ENCODE assay signal across 29 cellular contexts in genomic region chr11:2221591-2221990, GRCh38. TPM values are rescaled to one million over a fixed set of nuclear protein-coding genes. Genes with fewer than 3 reads are reported as not detected.
A peak's percentile ranks its signal among the peaks of the same experiment; 100 is the strongest.
DNase-seq lines count a peak whose midpoint lies in the region; FAIRE-seq and TF ChIP-seq lines count a peak whose summit lies in the region.
"Had no signal": no experiment of that assay in that cellular context is flagged by ENCODE, and none has a peak within 500 bp of the region (broad histone marks: within the 10 kb centered on the region; RNA-seq: fewer than 3 reads in every experiment).

No MANE protein-coding gene starts in this region.

- H3K4me3 Mint-ChIP-seq in activated CD4-positive, alpha-beta T cell treated with anti-CD3 and anti-CD28 coated beads, Interleukin-2, amount 10 ng/mL, durations not matched to agents 24 days and 14 days: no peak overlapping the region
- no peak overlapping the region for H3K4me3 Mint-ChIP-seq in osteocyte (ENCODE audit: unreplicated experiment)
- H3K4me3 Mint-ChIP-seq: CD14-positive monocyte; CD4-positive, alpha-beta T cell; CD8-positive, alpha-beta memory T cell; GM23338; HFFc6 had no signal

- TF ChIP-seq RAD21 in H1 (IDR thresholded peaks at IDR 0.05 in 1 of 2, conservative IDR thresholded peaks at IDR 0.05 in 1 of 2; ENCODE audit: low read depth in 2 of 2, low read length in 2 of 2): no peak

- no peak overlapping the region for H4K91ac ChIP-seq in H1 (replicated peaks; ENCODE audit: insufficient read length, low read length)

- H2AK5ac ChIP-seq in H1 (ENCODE audit: low read depth, low read length): no peak overlapping the region

- POLR2A ChIA-PET in H1 (lab: Charles Lee; ENCODE audit: partially characterized antibody): no interaction called here

- intact Hi-C loops in activated CD4-positive, alpha-beta T cell treated with anti-CD3 and anti-CD28 coated beads, Interleukin-2, amount 10 ng/mL, durations not matched to agents 24 days and 14 days (cut with micrococcal nuclease): no loop called here

- no peak overlapping the region for H3K23ac ChIP-seq in H1 (ENCODE audit: insufficient read length)

- H3K27me3 ChIP-seq in H1 (replicated peaks in 1 of 4; ENCODE audit: control insufficient read depth in 3 of 4, extremely low read depth in 1 of 4, insufficient read depth in 3 of 4, low read length in 3 of 4) (peaks cover 0 to 8% (median 2%) of the 10 kb centered on the region in 4 experiments; a peak in 3 of 7 replicates), right atrium auricular region (no peaks in the 10 kb centered on the region)
- H3K27me3 ChIP-seq: BE2C; BLaER1 treated with 17β-estradiol and CSF1 and Interleukin-3, amounts not matched to agents 10 nM and 100 nM had no signal

- H3K23me2 ChIP-seq in H1 (ENCODE audit: low read depth, low read length): peaks cover 2% of the 10 kb centered on the region; the same call in 1 of the 2 replicates

- H3K4me1 ChIP-seq in H1 (replicated peaks in 1 of 4; ENCODE audit: control insufficient read depth in 3 of 4, insufficient read depth in 4 of 4, low read length in 3 of 4) (0 out of 7 replicates have a peak, but pooled peaks cover 0 to 2% (median 0%) of the 10 kb centered on the region in 4 experiments), right atrium auricular region (no peaks in the 10 kb centered on the region)
- H3K4me1 ChIP-seq: A549, BE2C, HAP-1 had no signal

- H3K27me3 Mint-ChIP-seq in activated CD4-positive, alpha-beta T cell treated with anti-CD3 and anti-CD28 coated beads, Interleukin-2, amount 10 ng/mL, durations not matched to agents 24 days and 14 days: peaks cover 30% of the 10 kb centered on the region
- peaks cover 66% of the 10 kb centered on the region for H3K27me3 Mint-ChIP-seq in osteocyte (ENCODE audit: unreplicated experiment)

- no peak overlapping the region for H2AFZ ChIP-seq in H1 (ENCODE audit: low read length)
- H2AFZ ChIP-seq: GM23338 had no signal

- H4K8ac ChIP-seq in H1 (ENCODE audit: extremely low read depth, insufficient read depth, low read length): no peak overlapping the region

- H3K9me3 ChIP-seq in H1 (ENCODE audit: insufficient read depth in 2 of 2, low read depth in 1 of 2, low read length in 1 of 2) (no peaks in the 10 kb centered on the region), right atrium auricular region (peaks cover 0 to 10% of the 10 kb centered on the region in 2 donors)
- H3K9me3 ChIP-seq: BE2C, HAP-1 had no signal

- CTCF ChIA-PET in H1 (lab: Charles Lee; ENCODE audit: partially characterized antibody): interaction anchor here (1.1 to 3.1 kb wide), 2 partner anchors 13 to 27 kb away, joined by 3 to 9 read pairs; no protein-coding TSS in a partner anchor

- no peaks in the 10 kb centered on the region for H3K4me1 Mint-ChIP-seq in activated CD4-positive, alpha-beta T cell treated with anti-CD3 and anti-CD28 coated beads, Interleukin-2, amount 10 ng/mL, durations not matched to agents 24 days and 14 days
- peaks cover 6% of the 10 kb centered on the region for H3K4me1 Mint-ChIP-seq in osteocyte (ENCODE audit: unreplicated experiment)

- WGBS in H1 (ENCODE audit: extremely low coverage in 1 of 2, insufficient coverage in 1 of 2, insufficient read length in 1 of 2, insufficient replicate concordance in 2 of 2, low coverage in 1 of 2, low lambda C conversion rate in 2 of 2, missing lambda C conversion rate in 1 of 2), 2 experiments: 100% methylated on average over 1 of the region's 1 CpG; no CpG with 5 or more reads in 1 of the 2 experiments

- no peaks in the 10 kb centered on the region for H3K79me1 ChIP-seq in H1 (ENCODE audit: low read depth, low read length)

- no peak overlapping the region for H3K27ac Mint-ChIP-seq in activated CD4-positive, alpha-beta T cell treated with anti-CD3 and anti-CD28 coated beads, Interleukin-2, amount 10 ng/mL, durations not matched to agents 24 days and 14 days
- H3K27ac Mint-ChIP-seq in osteocyte (ENCODE audit: unreplicated experiment): no peak overlapping the region
- H3K27ac Mint-ChIP-seq: CD14-positive monocyte; CD4-positive, alpha-beta T cell; GM23338; HFFc6 had no signal

- H3K4me3 ChIP-seq in H1 (ENCODE audit: extremely low read depth in 1 of 4, insufficient read depth in 2 of 4, low read depth in 3 of 4, low read length in 4 of 4) (no peak overlapping the region), foreskin fibroblast (ENCODE audit: low read depth in 1 of 2, low read length in 2 of 2) (no peak overlapping the region), right atrium auricular region (no peak overlapping the region)
- H3K4me3 ChIP-seq: A549; BLaER1 treated with 17β-estradiol and CSF1 and Interleukin-3, amounts not matched to agents 10 nM and 100 nM; GM23338; HAP-1 had no signal

- H2BK5ac ChIP-seq in H1 (ENCODE audit: low read depth, low read length): no peak overlapping the region

- no peak for TF ChIP-seq EP300 in H1 (IDR thresholded peaks at IDR 0.05; ENCODE audit: borderline replicate concordance in 1 of 2, low read depth in 2 of 2, low read length in 2 of 2)

- no peaks in the 10 kb centered on the region for H3K36me3 Mint-ChIP-seq in activated CD4-positive, alpha-beta T cell treated with anti-CD3 and anti-CD28 coated beads, Interleukin-2, amount 10 ng/mL, durations not matched to agents 24 days and 14 days (ENCODE audit: low read depth)
- peaks cover 3% of the 10 kb centered on the region for H3K36me3 Mint-ChIP-seq in osteocyte (ENCODE audit: unreplicated experiment)
- H3K36me3 Mint-ChIP-seq: CD14-positive monocyte had no signal

- no peak overlapping the region for H3K18ac ChIP-seq in H1 (ENCODE audit: extremely low read depth, low read length)

- H4K5ac ChIP-seq in H1 (ENCODE audit: insufficient read length, low read depth, low read length): no peak overlapping the region

- H3K27ac ChIP-seq in H1 (ENCODE audit: low read depth, low read length): no peak overlapping the region
- H3K27ac ChIP-seq in right atrium auricular region: no peak overlapping the region
- H3K27ac ChIP-seq: A549; BLaER1 treated with 17β-estradiol and CSF1 and Interleukin-3, amounts not matched to agents 10 nM and 100 nM had no signal

- no peak overlapping the region for H3K56ac ChIP-seq in H1 (replicated peaks; ENCODE audit: insufficient read length, low read depth, low read length)

- no peak overlapping the region for H3K4ac ChIP-seq in H1 (replicated peaks; ENCODE audit: insufficient read length, low read depth, low read length)

- TF ChIP-seq CTCF in H1 (IDR thresholded peaks at IDR 0.05; ENCODE audit: control extremely low read depth in 1 of 3, insufficient read depth in 1 of 3, low read depth in 1 of 3, low read length in 3 of 3): no peak
- TF ChIP-seq CTCF in osteocyte (IDR thresholded peaks at IDR 0.05): no peak
- no peak for TF ChIP-seq CTCF in foreskin fibroblast (IDR thresholded peaks at IDR 0.05; ENCODE audit: low read depth, low read length)
- no peak for TF ChIP-seq CTCF in right atrium auricular region (IDR thresholded peaks at IDR 0.05)

- no peaks in the 10 kb centered on the region for H3K79me2 ChIP-seq in H1 (ENCODE audit: control insufficient read depth in 1 of 2, insufficient read depth in 2 of 2, low read length in 2 of 2)

- 0 out of 2 replicates have a peak overlapping the region, but pooled peaks have one; percentile 90 for H2BK20ac ChIP-seq in H1 (ENCODE audit: low read length)

- no peak overlapping the region for H3K14ac ChIP-seq in H1 (ENCODE audit: insufficient read length)

- no peaks in the 10 kb centered on the region for H3K36me3 ChIP-seq in H1 (ENCODE audit: control insufficient read depth in 2 of 4, insufficient read depth in 4 of 4, low read length in 3 of 4)
- no peaks in the 10 kb centered on the region for H3K36me3 ChIP-seq in right atrium auricular region
- H3K36me3 ChIP-seq: BE2C; BLaER1 treated with 17β-estradiol and CSF1 and Interleukin-3, amounts not matched to agents 10 nM and 100 nM; HAP-1 had no signal

- H3K4me2 ChIP-seq in H1 (ENCODE audit: insufficient read depth in 1 of 2, low read depth in 2 of 2, low read length in 2 of 2): no peak overlapping the region
- H3K4me2 ChIP-seq: A549; BLaER1 treated with 17β-estradiol and CSF1 and Interleukin-3, amounts not matched to agents 10 nM and 100 nM; GM23338 had no signal

- peaks cover 0 to 2% of the 10 kb centered on the region in 2 experiments for H4K20me1 ChIP-seq in H1 (replicated peaks in 1 of 2; ENCODE audit: control insufficient read depth in 1 of 2, insufficient read depth in 2 of 2, low read length in 2 of 2)
- H4K20me1 ChIP-seq: BLaER1 treated with 17β-estradiol and CSF1 and Interleukin-3, amounts not matched to agents 10 nM and 100 nM had no signal

- no peak for FAIRE-seq in H1 (lab: Jason Lieb, UNC)
- FAIRE-seq: A549, D721Med, GM12891, GM18507, H54 had no signal

- DNase-seq in activated CD4-positive, alpha-beta T cell treated with anti-CD3 and anti-CD28 coated beads, Interleukin-2, amount 10 ng/mL, durations not matched to agents 24 days and 14 days: peak; percentile 31
- no peak for DNase-seq in activated CD4-positive, alpha-beta T cell treated with anti-CD3 and anti-CD28 coated beads for 1 hour
- no peak for DNase-seq in H1 (ENCODE audit: low read depth in 1 of 2, low spot score in 2 of 2)
- DNase-seq in osteocyte (ENCODE audit: extremely low spot score, unreplicated experiment): peak; percentile 44
- DNase-seq in foreskin fibroblast: no peak
- no peak for DNase-seq in right atrium auricular region (ENCODE audit: low spot score)
- no peak for DNase-seq in stimulated activated CD4-positive, alpha-beta T cell treated with anti-CD3 and anti-CD28 coated beads, Interleukin-1b, Interleukin-23, amount 100 ng/mL, for 48 hours
- DNase-seq: 8988T; ACHN; AML-193; BE2C; CD4-positive, alpha-beta T cell; CD8-positive, alpha-beta memory T cell; DMS 273 treated with DMSO at 0.1 percent for 48 hours; DMS53; DMS79 treated with DMSO at 0.1 percent for 48 hours; GF-D8; HFFc6 had no signal

- no peak for TF ChIP-seq POLR2A in H1 (IDR thresholded peaks at IDR 0.05; ENCODE audit: control extremely low read depth in 1 of 2, low read depth in 2 of 2, low read length in 2 of 2)

- no peak overlapping the region for H2BK12ac ChIP-seq in H1 (ENCODE audit: low read depth, low read length)

- peaks cover 3% of the 10 kb centered on the region for H3K9me3 Mint-ChIP-seq in activated CD4-positive, alpha-beta T cell treated with anti-CD3 and anti-CD28 coated beads, Interleukin-2, amount 10 ng/mL, durations not matched to agents 24 days and 14 days
- H3K9me3 Mint-ChIP-seq in osteocyte (ENCODE audit: unreplicated experiment): peaks cover 8% of the 10 kb centered on the region
- H3K9me3 Mint-ChIP-seq: HFFc6 had no signal

- H3K9ac ChIP-seq in H1 (replicated peaks in 1 of 4; ENCODE audit: extremely low read depth in 1 of 4, low read depth in 3 of 4, low read length in 3 of 4): no peak overlapping the region
- H3K9ac ChIP-seq: BLaER1 treated with 17β-estradiol and CSF1 and Interleukin-3, amounts not matched to agents 10 nM and 100 nM had no signal

- H2BK15ac ChIP-seq in H1 (ENCODE audit: low read length): peak overlapping the region; percentile 75; the same call in 1 of the 2 replicates

- no peak overlapping the region for H2BK120ac ChIP-seq in H1 (replicated peaks; ENCODE audit: low read depth, low read length)

RNA-seq across cellular contexts. Expression of gene ASCL2, which starts 48.8 kb away (rescaled TPM):
- 0.62 and 0.96 TPM in 2 replicates for total RNA-seq in activated CD4-positive, alpha-beta T cell treated with anti-CD3 and anti-CD28 coated beads, Interleukin-2, amount 10 ng/mL, durations not matched to agents 24 days and 14 days
- total RNA-seq in H1 (2021; fragmentation: NEBNext Ultra II Directional; extraction: Animal tissue kit (Norgen Biotek cat#: 25700)): 0.23 and 0.56 TPM in 2 replicates
- 0.41 and 0.51 TPM in 2 replicates for polyA plus RNA-seq in H1 (2011; rRNA removed)
- 0.34 TPM for polyA plus RNA-seq in H1 (2011; cell fraction: cytosol; rRNA removed)
- 0.34 TPM for polyA plus RNA-seq in H1 (2011; cell fraction: nucleus; rRNA removed)
- polyA plus RNA-seq in H1 (2012, experiment 1 of 2): 0.15 to 0.42 TPM (median 0.37 TPM) in 3 of 4 replicates, not detected in the other
- polyA plus RNA-seq in H1 (2012, experiment 2 of 2): 0.08 TPM
- 0.26 TPM for polyA plus RNA-seq in H1 (2013, experiment 1 of 2)
- polyA plus RNA-seq in H1 (2013, experiment 2 of 2): 0.42 TPM
- 0.13 TPM in 1 of 2 replicates, not detected in the other for polyA minus RNA-seq in H1 (2011; rRNA and poly(A)+ RNA removed)
- polyA minus RNA-seq in H1 (2011; cell fraction: cytosol; rRNA and poly(A)+ RNA removed): 0.59 TPM
- polyA minus RNA-seq in H1 (2011; cell fraction: nucleus; rRNA and poly(A)+ RNA removed): 0.40 TPM
- total RNA-seq in osteocyte: not detected in 2 replicates
- total RNA-seq in right atrium auricular region: under 1 TPM in 1 of 2 donors, not detected in 1; 0.51 TPM
- total RNA-seq: CD4-positive, alpha-beta T cell; Daoy; G401; HFFc6 had no signal
- polyA plus RNA-seq: A549 had no signal

RNA-seq across cellular contexts. Expression of gene TH, which starts 50.0 kb away (rescaled TPM):
- total RNA-seq in activated CD4-positive, alpha-beta T cell treated with anti-CD3 and anti-CD28 coated beads, Interleukin-2, amount 10 ng/mL, durations not matched to agents 24 days and 14 days: not detected in 2 replicates
- not detected in 2 replicates for total RNA-seq in H1 (2021; fragmentation: NEBNext Ultra II Directional; extraction: Animal tissue kit (Norgen Biotek cat#: 25700))
- 0.09 and 0.16 TPM in 2 replicates for polyA plus RNA-seq in H1 (2011; rRNA removed)
- 0.09 TPM for polyA plus RNA-seq in H1 (2011; cell fraction: cytosol; rRNA removed)
- 0.11 TPM for polyA plus RNA-seq in H1 (2011; cell fraction: nucleus; rRNA removed)
- 0.11 TPM in 1 of 4 replicates, not detected in the others for polyA plus RNA-seq in H1 (2012, experiment 1 of 2)
- polyA plus RNA-seq in H1 (2012, experiment 2 of 2): not detected
- polyA plus RNA-seq in H1 (2013, experiment 1 of 2): not detected
- not detected for polyA plus RNA-seq in H1 (2013, experiment 2 of 2)
- not detected in 2 replicates for polyA minus RNA-seq in H1 (2011; rRNA and poly(A)+ RNA removed)
- polyA minus RNA-seq in H1 (2011; cell fraction: cytosol; rRNA and poly(A)+ RNA removed): not detected
- not detected for polyA minus RNA-seq in H1 (2011; cell fraction: nucleus; rRNA and poly(A)+ RNA removed)
- total RNA-seq in osteocyte (0.75 and 0.89 TPM in 2 replicates), right atrium auricular region (not detected)
- total RNA-seq: CD4-positive, alpha-beta T cell; CD8-positive, alpha-beta memory T cell; Daoy; G401; GM23338; HFFc6 had no signal
- polyA plus RNA-seq: A549; CD14-positive monocyte; CD8-positive, alpha-beta memory T cell had no signal

Comparison
In these comparisons a context has a peak if more than half of its experiments do, and no peak if none do; other contexts are left out.
1. DNase-seq: peak in activated CD4-positive, alpha-beta T cell treated with anti-CD3 and anti-CD28 coated beads, Interleukin-2, amount 10 ng/mL, durations not matched to agents 24 days and 14 days (single experiment) and osteocyte (single experiment); none in activated CD4-positive, alpha-beta T cell treated with anti-CD3 and anti-CD28 coated beads for 1 hour (single experiment), H1 (0 of 2), foreskin fibroblast (0 of 2), right atrium auricular region (single experiment) and stimulated activated CD4-positive, alpha-beta T cell treated with anti-CD3 and anti-CD28 coated beads, Interleukin-1b, Interleukin-23, amount 100 ng/mL, for 48 hours (single experiment).